In the genomic region with DNA sequence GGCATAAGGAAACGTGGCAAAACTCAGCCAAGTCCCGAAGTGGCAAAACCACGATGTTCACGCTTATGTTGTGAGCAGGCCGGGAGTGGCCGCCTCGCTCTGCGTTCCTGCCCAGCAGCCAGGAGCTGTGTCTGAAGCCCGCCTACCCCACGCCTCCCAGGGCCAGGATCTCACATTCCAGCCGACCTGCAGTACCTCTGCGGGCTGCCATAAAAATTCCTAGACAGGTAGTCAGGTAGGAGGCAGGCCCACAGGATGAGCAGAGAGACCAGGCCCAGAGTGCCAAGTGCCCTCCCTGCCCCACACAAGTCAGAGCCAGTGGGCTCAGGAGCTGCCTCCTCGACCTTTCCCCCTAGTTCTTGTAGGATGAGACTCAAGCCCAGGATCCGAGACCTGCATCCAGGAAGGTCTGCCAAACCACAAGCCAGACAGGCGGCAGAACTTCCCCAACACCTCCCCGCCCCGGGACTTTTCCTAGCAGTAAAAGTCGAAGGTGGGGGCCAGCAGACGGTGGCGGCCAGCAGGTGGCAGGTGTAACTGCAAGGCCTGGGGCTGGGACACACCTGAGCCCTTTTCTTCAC, we compare ENCODE assay signal across 1 cellular context.
TF ChIP-seq lines count a peak whose summit lies in the region.

No MANE protein-coding gene starts in this region.

TF ChIP-seq in HCT116, 20 proteins besides CTCF, POLR2A, EP300 and RAD21 (continued from another document):
- TF ChIP-seq, protein P1, sequence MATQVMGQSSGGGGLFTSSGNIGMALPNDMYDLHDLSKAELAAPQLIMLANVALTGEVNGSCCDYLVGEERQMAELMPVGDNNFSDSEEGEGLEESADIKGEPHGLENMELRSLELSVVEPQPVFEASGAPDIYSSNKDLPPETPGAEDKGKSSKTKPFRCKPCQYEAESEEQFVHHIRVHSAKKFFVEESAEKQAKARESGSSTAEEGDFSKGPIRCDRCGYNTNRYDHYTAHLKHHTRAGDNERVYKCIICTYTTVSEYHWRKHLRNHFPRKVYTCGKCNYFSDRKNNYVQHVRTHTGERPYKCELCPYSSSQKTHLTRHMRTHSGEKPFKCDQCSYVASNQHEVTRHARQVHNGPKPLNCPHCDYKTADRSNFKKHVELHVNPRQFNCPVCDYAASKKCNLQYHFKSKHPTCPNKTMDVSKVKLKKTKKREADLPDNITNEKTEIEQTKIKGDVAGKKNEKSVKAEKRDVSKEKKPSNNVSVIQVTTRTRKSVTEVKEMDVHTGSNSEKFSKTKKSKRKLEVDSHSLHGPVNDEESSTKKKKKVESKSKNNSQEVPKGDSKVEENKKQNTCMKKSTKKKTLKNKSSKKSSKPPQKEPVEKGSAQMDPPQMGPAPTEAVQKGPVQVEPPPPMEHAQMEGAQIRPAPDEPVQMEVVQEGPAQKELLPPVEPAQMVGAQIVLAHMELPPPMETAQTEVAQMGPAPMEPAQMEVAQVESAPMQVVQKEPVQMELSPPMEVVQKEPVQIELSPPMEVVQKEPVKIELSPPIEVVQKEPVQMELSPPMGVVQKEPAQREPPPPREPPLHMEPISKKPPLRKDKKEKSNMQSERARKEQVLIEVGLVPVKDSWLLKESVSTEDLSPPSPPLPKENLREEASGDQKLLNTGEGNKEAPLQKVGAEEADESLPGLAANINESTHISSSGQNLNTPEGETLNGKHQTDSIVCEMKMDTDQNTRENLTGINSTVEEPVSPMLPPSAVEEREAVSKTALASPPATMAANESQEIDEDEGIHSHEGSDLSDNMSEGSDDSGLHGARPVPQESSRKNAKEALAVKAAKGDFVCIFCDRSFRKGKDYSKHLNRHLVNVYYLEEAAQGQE (IDR thresholded peaks at IDR 0.05; ENCODE audit: low read depth): no peak
- TF ChIP-seq FOSL1 (IDR thresholded peaks at IDR 0.05; ENCODE audit: low read depth) (peak; percentile 69), SRF (IDR thresholded peaks at IDR 0.05; ENCODE audit: low read depth) (no peak), ZNF274 (IDR thresholded peaks at IDR 0.05; ENCODE audit: low read depth, low read length) (no peak), CEBPB (IDR thresholded peaks at IDR 0.05; ENCODE audit: low read depth) (peak; percentile 67), CBX3 (IDR thresholded peaks at IDR 0.05; ENCODE audit: low read depth) (peak; percentile 48; the same call in 1 of the 2 replicates), TCF7L2 (IDR thresholded peaks at IDR 0.05; ENCODE audit: borderline replicate concordance, extremely low read depth, insufficient read depth, insufficient read length) (no peak), POLR2AphosphoS5 (IDR thresholded peaks at IDR 0.05; ENCODE audit: low read depth, low read length) (peak; percentile 33; the same call in 1 of the 2 replicates), EGR1 (IDR thresholded peaks at IDR 0.05; ENCODE audit: low read depth) (no peak), ELF1 (IDR thresholded peaks at IDR 0.05; ENCODE audit: borderline replicate concordance, low read depth) (no peak), ZFX (IDR thresholded peaks at IDR 0.05) (no peak), SIN3A (IDR thresholded peaks at IDR 0.05; ENCODE audit: low read depth) (no peak), JUND (IDR thresholded peaks at IDR 0.05) (peak; percentile 60)
- TF ChIP-seq, protein P2, sequence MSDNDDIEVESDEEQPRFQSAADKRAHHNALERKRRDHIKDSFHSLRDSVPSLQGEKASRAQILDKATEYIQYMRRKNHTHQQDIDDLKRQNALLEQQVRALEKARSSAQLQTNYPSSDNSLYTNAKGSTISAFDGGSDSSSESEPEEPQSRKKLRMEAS (IDR thresholded peaks at IDR 0.05): peak; percentile 46; the same call in 1 of the 2 replicates
- TF ChIP-seq, protein P3, sequence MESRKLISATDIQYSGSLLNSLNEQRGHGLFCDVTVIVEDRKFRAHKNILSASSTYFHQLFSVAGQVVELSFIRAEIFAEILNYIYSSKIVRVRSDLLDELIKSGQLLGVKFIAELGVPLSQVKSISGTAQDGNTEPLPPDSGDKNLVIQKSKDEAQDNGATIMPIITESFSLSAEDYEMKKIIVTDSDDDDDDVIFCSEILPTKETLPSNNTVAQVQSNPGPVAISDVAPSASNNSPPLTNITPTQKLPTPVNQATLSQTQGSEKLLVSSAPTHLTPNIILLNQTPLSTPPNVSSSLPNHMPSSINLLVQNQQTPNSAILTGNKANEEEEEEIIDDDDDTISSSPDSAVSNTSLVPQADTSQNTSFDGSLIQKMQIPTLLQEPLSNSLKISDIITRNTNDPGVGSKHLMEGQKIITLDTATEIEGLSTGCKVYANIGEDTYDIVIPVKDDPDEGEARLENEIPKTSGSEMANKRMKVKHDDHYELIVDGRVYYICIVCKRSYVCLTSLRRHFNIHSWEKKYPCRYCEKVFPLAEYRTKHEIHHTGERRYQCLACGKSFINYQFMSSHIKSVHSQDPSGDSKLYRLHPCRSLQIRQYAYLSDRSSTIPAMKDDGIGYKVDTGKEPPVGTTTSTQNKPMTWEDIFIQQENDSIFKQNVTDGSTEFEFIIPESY (IDR thresholded peaks at IDR 0.05; ENCODE audit: extremely low read depth, insufficient replicate concordance, low read length): peak; percentile 29
